ENCODE assay signal across 14 cellular contexts in genomic region chr2:120670371-120670770, GRCh38.
"Had no signal": no experiment of that assay in that cellular context is flagged by ENCODE, and none has a peak within 500 bp of the region (broad histone marks: within the 10 kb centered on the region; RNA-seq: fewer than 3 reads in every experiment).

No MANE protein-coding gene starts in this region.

- DNase-seq: activated naive CD4-positive, alpha-beta T cell treated with anti-CD3 and anti-CD28 coated beads, Interleukin-2, amount 50 U/mL, for 16 hours; activated T-cell treated with anti-CD3 and anti-CD28 coated beads, Interleukin-2, amount 50 U/mL, for 1 hour; hypothalamus; left ventricle myocardium superior; occipital lobe; stimulated activated CD4-positive, alpha-beta T cell treated with anti-CD3 and anti-CD28 coated beads, Interleukin-15, amount 100 ng/mL, for 24 hours; stimulated activated CD4-positive, alpha-beta T cell treated with anti-CD3 and anti-CD28 coated beads, Interleukin-4, amount 100 ng/mL, for 1 hour; stimulated activated naive B cell treated with anti-CD40 and anti-IgM and Interleukin-4, amounts not matched to agents 10 μg/mL and 1 μg/mL and 100 μg/mL, for 72 hours had no signal

- H3K4me3 ChIP-seq: right atrium auricular region had no signal

- H3K4me1 ChIP-seq: right atrium auricular region had no signal

- H3K36me3 ChIP-seq: right atrium auricular region had no signal

- H3K27ac ChIP-seq: right atrium auricular region had no signal

- FAIRE-seq: colon, endometrium had no signal

- H3K4me3 Mint-ChIP-seq: nephron; stimulated activated naive B cell treated with anti-CD40 and anti-IgM and Interleukin-4, amounts not matched to agents 10 μg/mL and 1 μg/mL and 100 μg/mL, for 72 hours; T-helper 2 cell treated with Interferon-gamma antibody and Interleukin-4, amounts not matched to agents 5 μg/mL and 100 μg/mL, for 36 hours; type B pancreatic cell had no signal

- H3K4me1 Mint-ChIP-seq: nephron had no signal

- H3K36me3 Mint-ChIP-seq: type B pancreatic cell had no signal

- H3K27ac Mint-ChIP-seq: nephron; stimulated activated naive B cell treated with anti-CD40 and anti-IgM and Interleukin-4, amounts not matched to agents 10 μg/mL and 1 μg/mL and 100 μg/mL, for 72 hours; T-helper 2 cell treated with Interferon-gamma antibody and Interleukin-4, amounts not matched to agents 5 μg/mL and 100 μg/mL, for 36 hours; type B pancreatic cell had no signal
